Comparison of ENCODE assay signal across 34 cellular contexts in the genomic region with DNA sequence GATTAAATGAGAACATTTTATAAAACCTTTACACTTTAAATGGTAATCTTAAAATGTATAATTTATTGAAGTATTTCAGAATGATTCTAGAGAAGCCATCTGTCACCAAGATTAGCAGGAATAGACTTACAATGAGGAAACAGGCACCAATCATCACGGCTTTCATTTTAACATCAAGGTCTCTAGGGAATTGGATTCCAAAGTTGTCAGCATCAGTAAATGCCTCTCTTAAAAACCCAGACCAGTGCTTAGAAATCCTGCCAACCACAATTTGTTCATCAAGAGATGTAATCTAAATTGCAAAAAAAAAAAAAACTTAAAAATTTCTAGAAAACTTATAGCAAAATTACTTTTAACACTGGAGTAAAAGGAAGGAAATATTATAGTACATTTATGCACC. TPM values are rescaled to one million over a fixed set of nuclear protein-coding genes. Genes with fewer than 3 reads are reported as not detected.
"Had no signal": no experiment of that assay in that cellular context is flagged by ENCODE, and none has a peak within 500 bp of the region (broad histone marks: within the 10 kb centered on the region; RNA-seq: fewer than 3 reads in every experiment).

No MANE protein-coding gene starts in this region.

- H3K4me3 ChIP-seq: coronary artery, esophagus muscularis mucosa, heart right ventricle, left lung, mucosa of descending colon, pancreas, right lobe of liver, testis, tibial artery had no signal

- H3K4me1 ChIP-seq: esophagus muscularis mucosa, heart right ventricle, left lung, pancreas, right lobe of liver, testis, tibial artery had no signal

- ATAC-seq: heart right ventricle; left cardiac atrium; left lung; mucosa of descending colon; natural killer cell treated with Interleukin-12 subunit alpha and Interleukin-12 subunit beta and Interleukin-15 and Interleukin-18, amount 100 ng/mL, for 72 hours; pancreas; right lobe of liver; stimulated activated effector memory CD8-positive, alpha-beta T cell treated with anti-CD3 and anti-CD28 coated beads, Interleukin-12 subunit alpha, Interleukin-12 subunit beta, amount 100 ng/mL, for 72 hours; stimulated activated naive CD8-positive, alpha-beta T cell treated with anti-CD3 and anti-CD28 coated beads, Interleukin-15, Interleukin-2, amounts not matched to agents 100 U/mL and 50 U/mL, for 24 hours had no signal

- H3K27ac ChIP-seq: coronary artery, esophagus muscularis mucosa, heart right ventricle, left lung, neutrophil, pancreas, right lobe of liver, testis, tibial artery had no signal

- H3K9me3 ChIP-seq: mucosa of descending colon, neutrophil, pancreas, right lobe of liver, testis had no signal

- H3K36me3 ChIP-seq: esophagus muscularis mucosa, heart right ventricle, left lung, neutrophil, pancreas, right lobe of liver, tibial artery had no signal

- DNase-seq: dermis blood vessel endothelial cell; effector memory CD4-positive, alpha-beta T cell; foreskin melanocyte; glutamatergic neuron; heart right ventricle; hippocampal formation; left cardiac atrium; left lung; mesenchymal stem cell; mucosa of descending colon; naive B cell; pancreas; retina; right lobe of liver; stimulated activated CD4-positive, alpha-beta T cell treated with anti-CD3 and anti-CD28 coated beads, Interleukin-2, amount 100 ng/mL, for 24 hours; stimulated activated CD4-positive, alpha-beta T cell treated with anti-CD3 and anti-CD28 coated beads, Interleukin-4, amount 100 ng/mL, for 24 hours; stimulated activated naive CD8-positive, alpha-beta T cell treated with anti-CD3 and anti-CD28 coated beads, Interleukin-15, Interleukin-2, amounts not matched to agents 100 U/mL and 50 U/mL, for 24 hours; substantia nigra; testis; tibial artery had no signal

- H3K27me3 ChIP-seq: esophagus muscularis mucosa, heart right ventricle, left lung, neutrophil, pancreas, right lobe of liver, testis, tibial artery had no signal

RNA-seq across cellular contexts. Expression of a gene that starts 20.3 kb away (rescaled TPM):
- total RNA-seq: endothelial cell of umbilical vein; epithelial cell of proximal tubule; heart right ventricle; kidney epithelial cell; left cardiac atrium; lower leg skin; lung microvascular endothelial cell; natural killer cell treated with Interleukin-12 subunit alpha and Interleukin-12 subunit beta and Interleukin-15 and Interleukin-18, amount 100 ng/mL, for 72 hours; neural crest cell; omental fat pad; pulmonary artery endothelial cell; right lobe of liver; skeletal muscle tissue had no signal
